2 cellular contexts compared by ENCODE assay signal in the genomic region with DNA sequence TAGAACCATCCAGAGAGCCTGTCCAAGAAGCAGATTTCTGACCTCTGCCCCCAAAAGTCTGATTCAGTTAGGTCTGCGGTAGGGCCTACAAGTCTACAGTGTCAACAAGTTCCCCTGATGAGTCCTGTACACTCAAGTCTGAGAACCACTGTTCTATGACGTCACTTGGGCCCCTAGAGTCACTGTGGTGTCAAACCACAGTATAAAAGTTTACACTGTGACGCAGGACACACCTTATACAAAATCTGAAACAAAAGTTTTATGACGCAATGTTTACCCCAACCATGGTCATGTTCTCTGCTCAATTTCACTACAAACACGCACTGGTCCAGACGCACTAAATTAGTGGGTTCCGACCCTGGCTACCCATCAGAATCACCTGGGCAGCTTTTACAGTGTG.
A peak's percentile ranks its signal among the peaks of the same experiment; 100 is the strongest.
TF ChIP-seq lines count a peak whose summit lies in the region.

No MANE protein-coding gene starts in this region.

TF ChIP-seq in HepG2, 621 proteins besides CTCF, POLR2A, EP300 and RAD21 (continues in another document):
- TF ChIP-seq, protein P1, sequence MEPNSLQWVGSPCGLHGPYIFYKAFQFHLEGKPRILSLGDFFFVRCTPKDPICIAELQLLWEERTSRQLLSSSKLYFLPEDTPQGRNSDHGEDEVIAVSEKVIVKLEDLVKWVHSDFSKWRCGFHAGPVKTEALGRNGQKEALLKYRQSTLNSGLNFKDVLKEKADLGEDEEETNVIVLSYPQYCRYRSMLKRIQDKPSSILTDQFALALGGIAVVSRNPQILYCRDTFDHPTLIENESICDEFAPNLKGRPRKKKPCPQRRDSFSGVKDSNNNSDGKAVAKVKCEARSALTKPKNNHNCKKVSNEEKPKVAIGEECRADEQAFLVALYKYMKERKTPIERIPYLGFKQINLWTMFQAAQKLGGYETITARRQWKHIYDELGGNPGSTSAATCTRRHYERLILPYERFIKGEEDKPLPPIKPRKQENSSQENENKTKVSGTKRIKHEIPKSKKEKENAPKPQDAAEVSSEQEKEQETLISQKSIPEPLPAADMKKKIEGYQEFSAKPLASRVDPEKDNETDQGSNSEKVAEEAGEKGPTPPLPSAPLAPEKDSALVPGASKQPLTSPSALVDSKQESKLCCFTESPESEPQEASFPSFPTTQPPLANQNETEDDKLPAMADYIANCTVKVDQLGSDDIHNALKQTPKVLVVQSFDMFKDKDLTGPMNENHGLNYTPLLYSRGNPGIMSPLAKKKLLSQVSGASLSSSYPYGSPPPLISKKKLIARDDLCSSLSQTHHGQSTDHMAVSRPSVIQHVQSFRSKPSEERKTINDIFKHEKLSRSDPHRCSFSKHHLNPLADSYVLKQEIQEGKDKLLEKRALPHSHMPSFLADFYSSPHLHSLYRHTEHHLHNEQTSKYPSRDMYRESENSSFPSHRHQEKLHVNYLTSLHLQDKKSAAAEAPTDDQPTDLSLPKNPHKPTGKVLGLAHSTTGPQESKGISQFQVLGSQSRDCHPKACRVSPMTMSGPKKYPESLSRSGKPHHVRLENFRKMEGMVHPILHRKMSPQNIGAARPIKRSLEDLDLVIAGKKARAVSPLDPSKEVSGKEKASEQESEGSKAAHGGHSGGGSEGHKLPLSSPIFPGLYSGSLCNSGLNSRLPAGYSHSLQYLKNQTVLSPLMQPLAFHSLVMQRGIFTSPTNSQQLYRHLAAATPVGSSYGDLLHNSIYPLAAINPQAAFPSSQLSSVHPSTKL (CRISPR knock-in tag; IDR thresholded peaks at IDR 0.05) = 0 out of 2 replicates have a peak, but pooled peaks have one; percentile 9
- TF ChIP-seq XBP1 (CRISPR knock-in tag; IDR thresholded peaks at IDR 0.05) = no peak
- TF ChIP-seq GTF3A (CRISPR knock-in tag; conservative IDR thresholded peaks at IDR 0.05) = no peak
- TF ChIP-seq KDM6A (CRISPR knock-in tag; IDR thresholded peaks at IDR 0.05; ENCODE audit: low read depth) = no peak
- TF ChIP-seq ZNF205 (CRISPR knock-in tag; IDR thresholded peaks at IDR 0.05) = no peak
- no peak for TF ChIP-seq ADNP (CRISPR knock-in tag; IDR thresholded peaks at IDR 0.05)
- TF ChIP-seq, protein P2, sequence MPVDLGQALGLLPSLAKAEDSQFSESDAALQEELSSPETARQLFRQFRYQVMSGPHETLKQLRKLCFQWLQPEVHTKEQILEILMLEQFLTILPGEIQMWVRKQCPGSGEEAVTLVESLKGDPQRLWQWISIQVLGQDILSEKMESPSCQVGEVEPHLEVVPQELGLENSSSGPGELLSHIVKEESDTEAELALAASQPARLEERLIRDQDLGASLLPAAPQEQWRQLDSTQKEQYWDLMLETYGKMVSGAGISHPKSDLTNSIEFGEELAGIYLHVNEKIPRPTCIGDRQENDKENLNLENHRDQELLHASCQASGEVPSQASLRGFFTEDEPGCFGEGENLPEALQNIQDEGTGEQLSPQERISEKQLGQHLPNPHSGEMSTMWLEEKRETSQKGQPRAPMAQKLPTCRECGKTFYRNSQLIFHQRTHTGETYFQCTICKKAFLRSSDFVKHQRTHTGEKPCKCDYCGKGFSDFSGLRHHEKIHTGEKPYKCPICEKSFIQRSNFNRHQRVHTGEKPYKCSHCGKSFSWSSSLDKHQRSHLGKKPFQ (CRISPR knock-in tag; IDR thresholded peaks at IDR 0.05; ENCODE audit: insufficient replicate concordance) = no peak
- TF ChIP-seq, protein P3, sequence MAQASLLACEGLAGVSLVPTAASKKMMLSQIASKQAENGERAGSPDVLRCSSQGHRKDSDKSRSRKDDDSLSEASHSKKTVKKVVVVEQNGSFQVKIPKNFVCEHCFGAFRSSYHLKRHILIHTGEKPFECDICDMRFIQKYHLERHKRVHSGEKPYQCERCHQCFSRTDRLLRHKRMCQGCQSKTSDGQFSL (CRISPR knock-in tag; IDR thresholded peaks at IDR 0.05) = no peak
- TF ChIP-seq, protein P4, sequence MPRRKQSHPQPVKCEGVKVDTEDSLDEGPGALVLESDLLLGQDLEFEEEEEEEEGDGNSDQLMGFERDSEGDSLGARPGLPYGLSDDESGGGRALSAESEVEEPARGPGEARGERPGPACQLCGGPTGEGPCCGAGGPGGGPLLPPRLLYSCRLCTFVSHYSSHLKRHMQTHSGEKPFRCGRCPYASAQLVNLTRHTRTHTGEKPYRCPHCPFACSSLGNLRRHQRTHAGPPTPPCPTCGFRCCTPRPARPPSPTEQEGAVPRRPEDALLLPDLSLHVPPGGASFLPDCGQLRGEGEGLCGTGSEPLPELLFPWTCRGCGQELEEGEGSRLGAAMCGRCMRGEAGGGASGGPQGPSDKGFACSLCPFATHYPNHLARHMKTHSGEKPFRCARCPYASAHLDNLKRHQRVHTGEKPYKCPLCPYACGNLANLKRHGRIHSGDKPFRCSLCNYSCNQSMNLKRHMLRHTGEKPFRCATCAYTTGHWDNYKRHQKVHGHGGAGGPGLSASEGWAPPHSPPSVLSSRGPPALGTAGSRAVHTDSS (CRISPR knock-in tag; conservative IDR thresholded peaks at IDR 0.05) = no peak
- no peak for TF ChIP-seq YEATS2 (CRISPR knock-in tag; IDR thresholded peaks at IDR 0.05; ENCODE audit: borderline replicate concordance)
- no peak for TF ChIP-seq GPN1 (CRISPR knock-in tag; IDR thresholded peaks at IDR 0.05; ENCODE audit: borderline replicate concordance)
- TF ChIP-seq, protein P5, sequence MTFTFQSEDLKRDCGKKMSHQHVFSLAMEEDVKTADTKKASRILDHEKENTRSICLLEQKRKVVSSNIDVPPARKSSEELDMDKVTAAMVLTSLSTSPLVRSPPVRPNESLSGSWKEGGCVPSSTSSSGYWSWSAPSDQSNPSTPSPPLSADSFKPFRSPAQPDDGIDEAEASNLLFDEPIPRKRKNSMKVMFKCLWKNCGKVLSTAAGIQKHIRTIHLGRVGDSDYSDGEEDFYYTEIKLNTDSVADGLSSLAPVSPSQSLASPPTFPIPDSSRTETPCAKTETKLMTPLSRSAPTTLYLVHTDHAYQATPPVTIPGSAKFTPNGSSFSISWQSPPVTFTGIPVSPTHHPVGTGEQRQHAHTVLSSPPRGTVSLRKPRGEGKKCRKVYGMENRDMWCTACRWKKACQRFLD (CRISPR knock-in tag; IDR thresholded peaks at IDR 0.05; ENCODE audit: borderline replicate concordance) = no peak
- no peak for TF ChIP-seq RBAK (CRISPR knock-in tag; IDR thresholded peaks at IDR 0.05)
- no peak for TF ChIP-seq ZNF446 (CRISPR knock-in tag; IDR thresholded peaks at IDR 0.05)

TF ChIP-seq in WTC11, 78 proteins besides CTCF, POLR2A, EP300 and RAD21:
- no peak for TF ChIP-seq SP1 (CRISPR knock-in tag; conservative IDR thresholded peaks at IDR 0.05)
- no peak for TF ChIP-seq NFATC4 (CRISPR knock-in tag; IDR thresholded peaks at IDR 0.05)
- TF ChIP-seq GABPB1 (CRISPR knock-in tag; IDR thresholded peaks at IDR 0.05) = peak; percentile 26; the same call in 1 of the 2 replicates
